ENCODE assay signal across 16 cellular contexts in genomic region chr6:111599259-111599658, GRCh38. TPM values are rescaled to one million over a fixed set of nuclear protein-coding genes. Genes with fewer than 3 reads are reported as not detected.
DNase-seq lines count a peak whose midpoint lies in the region; TF ChIP-seq lines count a peak whose summit lies in the region.
"Had no signal": no experiment of that assay in that cellular context is flagged by ENCODE, and none has a peak within 500 bp of the region (broad histone marks: within the 10 kb centered on the region; RNA-seq: fewer than 3 reads in every experiment).

No MANE protein-coding gene starts in this region.

- no peaks in the 10 kb centered on the region for H3K9me3 Mint-ChIP-seq in IgD-negative memory B cell
- H3K9me3 Mint-ChIP-seq: activated naive CD8-positive, alpha-beta T cell treated with anti-CD3 and anti-CD28 coated beads, Interleukin-2, amount 10 ng/mL, durations not matched to agents 7 days and 5 days; central memory CD8-positive, alpha-beta T cell had no signal

- peaks cover 17 to 34% (median 26%) of the 10 kb centered on the region in 3 donors for H3K4me1 Mint-ChIP-seq in IgD-negative memory B cell

- H3K4me3 Mint-ChIP-seq in IgD-negative memory B cell, result no peak overlapping the region
- H3K4me3 Mint-ChIP-seq: activated naive CD8-positive, alpha-beta T cell treated with anti-CD3 and anti-CD28 coated beads, Interleukin-2, amount 10 ng/mL, durations not matched to agents 7 days and 5 days; central memory CD8-positive, alpha-beta T cell had no signal

- H3K4me1 ChIP-seq in colonic mucosa (peaks cover 17% of the 10 kb centered on the region), muscle layer of colon (ENCODE audit: insufficient read depth, low read length) (peaks cover 65% of the 10 kb centered on the region), suprapubic skin (peaks cover 63% of the 10 kb centered on the region)

- TF ChIP-seq CTCF in colonic mucosa (IDR thresholded peaks at IDR 0.05), result no peak
- no peak for TF ChIP-seq CTCF in suprapubic skin (IDR thresholded peaks at IDR 0.05)

- no peak for TF ChIP-seq EP300 in suprapubic skin (IDR thresholded peaks at IDR 0.05)

- intact Hi-C loops in colonic mucosa (cut with DNase I), result no loop called here

- no peak for TF ChIP-seq POLR2A in suprapubic skin (IDR thresholded peaks at IDR 0.05)

- H3K27ac ChIP-seq in colonic mucosa (no peak overlapping the region), muscle layer of colon (ENCODE audit: low read depth, low read length) (peak overlapping the region; percentile 8), suprapubic skin (peak overlapping the region; percentile 50)

- no peaks in the 10 kb centered on the region for H3K27me3 Mint-ChIP-seq in IgD-negative memory B cell
- H3K27me3 Mint-ChIP-seq: activated naive CD8-positive, alpha-beta T cell treated with anti-CD3 and anti-CD28 coated beads, Interleukin-2, amount 10 ng/mL, durations not matched to agents 7 days and 5 days; central memory CD8-positive, alpha-beta T cell had no signal

- 59% methylated on average over 3 of the region's 3 CpGs for WGBS in suprapubic skin

- H3K4me3 ChIP-seq in colonic mucosa, result no peak overlapping the region
- H3K4me3 ChIP-seq in muscle layer of colon (ENCODE audit: low read depth in 1 of 2, low read length in 2 of 2), result no peak overlapping the region
- no peak overlapping the region for H3K4me3 ChIP-seq in suprapubic skin
- H3K4me3 ChIP-seq: K562 had no signal

- peaks cover 5% of the 10 kb centered on the region for H3K36me3 Mint-ChIP-seq in IgD-negative memory B cell

- H3K9me3 ChIP-seq in colonic mucosa (no peaks in the 10 kb centered on the region), muscle layer of colon (ENCODE audit: low read length) (no peaks in the 10 kb centered on the region), suprapubic skin (no peaks in the 10 kb centered on the region)

- no peaks in the 10 kb centered on the region for H3K27me3 ChIP-seq in colonic mucosa
- H3K27me3 ChIP-seq in muscle layer of colon (ENCODE audit: control insufficient read depth in 1 of 2, insufficient read depth in 2 of 2, low read length in 2 of 2), result no peaks in the 10 kb centered on the region
- H3K27me3 ChIP-seq in suprapubic skin, result no peaks in the 10 kb centered on the region

- DNase-seq in colonic mucosa, result no peak
- no peak for DNase-seq in suprapubic skin (ENCODE audit: low spot score in 2 of 2)
- no peak for DNase-seq in DMS53 (lab: John Stamatoyannopoulos, UW)
- no peak for DNase-seq in NCI-H2196 (lab: John Stamatoyannopoulos, UW; ENCODE audit: unreplicated experiment)
- DNase-seq in NCI-H1092 treated with DMSO at 0.1 percent for 48 hours (lab: John Stamatoyannopoulos, UW), result no peak
- DNase-seq: activated CD4-positive, CD25-positive, alpha-beta regulatory T cell treated with anti-CD3 and anti-CD28 coated beads, Interleukin-2, amount 50 U/mL, for 72 hours; activated naive CD8-positive, alpha-beta T cell treated with anti-CD3 and anti-CD28 coated beads, Interleukin-2, amount 10 ng/mL, durations not matched to agents 7 days and 5 days; NCI-H1092; NCI-H82; retina; stimulated activated CD4-positive, alpha-beta T cell treated with anti-CD3 and anti-CD28 coated beads, Interleukin-2, amount 100 ng/mL, for 24 hours; stimulated activated CD8-positive, alpha-beta memory T cell treated with anti-CD3 and anti-CD28 coated beads, Interleukin-4, amount 100 ng/mL, for 48 hours had no signal

- H3K36me3 ChIP-seq in colonic mucosa (no peaks in the 10 kb centered on the region), muscle layer of colon (ENCODE audit: insufficient read depth, low read length) (no peaks in the 10 kb centered on the region), suprapubic skin (peaks cover 3% of the 10 kb centered on the region)

- peak overlapping the region in 2 of 3 donors; percentile 17 to 67 for H3K27ac Mint-ChIP-seq in IgD-negative memory B cell
- H3K27ac Mint-ChIP-seq: activated naive CD8-positive, alpha-beta T cell treated with anti-CD3 and anti-CD28 coated beads, Interleukin-2, amount 10 ng/mL, durations not matched to agents 7 days and 5 days had no signal

- H3K9ac ChIP-seq in colonic mucosa (ENCODE audit: low read depth in 2 of 2, low read length in 2 of 2) (peak overlapping the region; percentile 9 to 26), muscle layer of colon (ENCODE audit: low read length) (no peak overlapping the region)

RNA-seq across cellular contexts. Expression of gene TRAF3IP2, which starts 6.4 kb away (rescaled TPM):
- 26.1 TPM for polyA plus RNA-seq in IgD-negative memory B cell
- total RNA-seq in colonic mucosa (10 to 100 TPM; 62.0 to 66.6 TPM), suprapubic skin (10 to 100 TPM; 59.7 to 64.0 (median 60.9) TPM)
